In genomic region chr2:69082430-69082997, GRCh38 we compare ENCODE assay signal across 9 cellular contexts.
DNase-seq lines count a peak whose midpoint lies in the region; ATAC-seq and TF ChIP-seq lines count a peak whose summit lies in the region.
"Had no signal": no experiment of that assay in that cellular context is flagged by ENCODE, and none has a peak within 500 bp of the region (broad histone marks: within the 10 kb centered on the region; RNA-seq: fewer than 3 reads in every experiment).

No MANE protein-coding gene starts in this region.

- H3K36me3 ChIP-seq in Karpas-422 (ENCODE audit: insufficient read depth, low read length): no peaks in the 10 kb centered on the region

- no peaks in the 10 kb centered on the region for H3K9me3 ChIP-seq in Karpas-422 (ENCODE audit: low read length)

- DNase-seq in Calu3: peak; percentile 42
- peak; percentile 94 for DNase-seq in NCI-H460 (ENCODE audit: extremely low read depth, low read depth)
- DNase-seq in Karpas-422: no peak
- no peak for DNase-seq in activated CD8-positive, alpha-beta memory T cell treated with anti-CD3 and anti-CD28 coated beads, Interleukin-2, amount 50 U/mL, for 48 hours
- no peak for DNase-seq in cerebellar cortex (ENCODE audit: low spot score)
- DNase-seq: activated naive CD8-positive, alpha-beta T cell treated with anti-CD3 and anti-CD28 coated beads, Interleukin-2, amount 10 ng/mL, durations not matched to agents 7 days and 5 days had no signal

- H3K9ac ChIP-seq in Karpas-422 (ENCODE audit: low read length): no peak overlapping the region

- H3K27ac ChIP-seq in Karpas-422 (ENCODE audit: low read length): no peak overlapping the region

- H3K79me2 ChIP-seq in Karpas-422 (ENCODE audit: low read length): no peaks in the 10 kb centered on the region

- H3K4me3 Mint-ChIP-seq in Calu3 (ENCODE audit: low read depth, unreplicated experiment) (no peak overlapping the region), nephron (no peak overlapping the region)
- peak overlapping the region; percentile 40 for H3K4me3 Mint-ChIP-seq in dendritic cell treated with granulocyte-macrophage colony-stimulating factor and Interleukin-4, amounts not matched to agents 40 ng/mL and 50 ng/mL, for 4 days
- H3K4me3 Mint-ChIP-seq: activated naive CD8-positive, alpha-beta T cell treated with anti-CD3 and anti-CD28 coated beads, Interleukin-2, amount 10 ng/mL, durations not matched to agents 7 days and 5 days had no signal

- H3K9me2 ChIP-seq in Karpas-422 (replicated peaks; ENCODE audit: insufficient read depth, low read length): no peaks in the 10 kb centered on the region

- ATAC-seq in GM19328 (IDR thresholded peaks at IDR 0.05; ENCODE audit: unreplicated experiment): no peak

- H4K20me1 ChIP-seq in Karpas-422 (ENCODE audit: insufficient read depth, low read depth, low read length): no peaks in the 10 kb centered on the region

- H3K27me3 Mint-ChIP-seq in Calu3 (ENCODE audit: unreplicated experiment): peaks cover 38% of the 10 kb centered on the region
- peaks cover under 1% of the 10 kb centered on the region for H3K27me3 Mint-ChIP-seq in dendritic cell treated with granulocyte-macrophage colony-stimulating factor and Interleukin-4, amounts not matched to agents 40 ng/mL and 50 ng/mL, for 4 days
- H3K27me3 Mint-ChIP-seq in nephron (ENCODE audit: low read depth): no peaks in the 10 kb centered on the region

- no peak overlapping the region for H2AFZ ChIP-seq in Karpas-422 (ENCODE audit: low read length)

- H3K36me3 Mint-ChIP-seq in Calu3 (ENCODE audit: insufficient read depth, unreplicated experiment): peaks cover 5% of the 10 kb centered on the region
- no peaks in the 10 kb centered on the region for H3K36me3 Mint-ChIP-seq in dendritic cell treated with granulocyte-macrophage colony-stimulating factor and Interleukin-4, amounts not matched to agents 40 ng/mL and 50 ng/mL, for 4 days (ENCODE audit: low read depth)
- H3K36me3 Mint-ChIP-seq in nephron (ENCODE audit: low read depth): peaks cover 79% of the 10 kb centered on the region
- H3K36me3 Mint-ChIP-seq: activated naive CD8-positive, alpha-beta T cell treated with anti-CD3 and anti-CD28 coated beads, Interleukin-2, amount 10 ng/mL, durations not matched to agents 7 days and 5 days had no signal

- no TSS peak for BruUV-seq in Calu3 (replicated peaks; lab: Mats Ljungman, UMichigan)

- H3K4me1 ChIP-seq in Karpas-422 (ENCODE audit: low read length): no peaks in the 10 kb centered on the region

- TF ChIP-seq CTCF in Calu3 (IDR thresholded peaks at IDR 0.05; ENCODE audit: unreplicated experiment): no peak
- no peak for TF ChIP-seq CTCF in nephron (IDR thresholded peaks at IDR 0.05; ENCODE audit: unreplicated experiment in 3 of 3)

- H3K4me1 Mint-ChIP-seq in Calu3 (ENCODE audit: low read depth, unreplicated experiment): peaks cover 20% of the 10 kb centered on the region
- peaks cover 69% of the 10 kb centered on the region for H3K4me1 Mint-ChIP-seq in dendritic cell treated with granulocyte-macrophage colony-stimulating factor and Interleukin-4, amounts not matched to agents 40 ng/mL and 50 ng/mL, for 4 days (ENCODE audit: low read depth)
- peaks cover 39% of the 10 kb centered on the region for H3K4me1 Mint-ChIP-seq in nephron
- H3K4me1 Mint-ChIP-seq: activated naive CD8-positive, alpha-beta T cell treated with anti-CD3 and anti-CD28 coated beads, Interleukin-2, amount 10 ng/mL, durations not matched to agents 7 days and 5 days had no signal

- no peaks in the 10 kb centered on the region for H3K27me3 ChIP-seq in Karpas-422 (ENCODE audit: low read length)

- H3K4me3 ChIP-seq in Karpas-422 (ENCODE audit: low read length): no peak overlapping the region

- intact Hi-C loops in Calu3 (cut with micrococcal nuclease; ENCODE audit: unreplicated experiment): no loop called here
- intact Hi-C loops in dendritic cell treated with granulocyte-macrophage colony-stimulating factor and Interleukin-4, amounts not matched to agents 40 ng/mL and 50 ng/mL, for 4 days (cut with micrococcal nuclease): loop anchor here (5.0 kb wide), 1 partner anchor 95 kb away; no protein-coding TSS in a partner anchor

- no peak overlapping the region for H3K4me2 ChIP-seq in Karpas-422 (ENCODE audit: low read depth, low read length, poor library complexity, severe bottlenecking)

- CTCF ChIA-PET in Calu3 (lab: Charles Lee): no interaction called here

- H3K9me3 Mint-ChIP-seq in Calu3 (ENCODE audit: low read depth, unreplicated experiment) (peaks cover 2% of the 10 kb centered on the region), nephron (no peaks in the 10 kb centered on the region)
- no peaks in the 10 kb centered on the region for H3K9me3 Mint-ChIP-seq in dendritic cell treated with granulocyte-macrophage colony-stimulating factor and Interleukin-4, amounts not matched to agents 40 ng/mL and 50 ng/mL, for 4 days
- H3K9me3 Mint-ChIP-seq: activated naive CD8-positive, alpha-beta T cell treated with anti-CD3 and anti-CD28 coated beads, Interleukin-2, amount 10 ng/mL, durations not matched to agents 7 days and 5 days had no signal

- H3K27ac Mint-ChIP-seq in Calu3 (ENCODE audit: unreplicated experiment) (no peak overlapping the region), nephron (peak overlapping the region; percentile 29 to 58 (median 40))
- peak overlapping the region; percentile 87 for H3K27ac Mint-ChIP-seq in dendritic cell treated with granulocyte-macrophage colony-stimulating factor and Interleukin-4, amounts not matched to agents 40 ng/mL and 50 ng/mL, for 4 days
- H3K27ac Mint-ChIP-seq: activated naive CD8-positive, alpha-beta T cell treated with anti-CD3 and anti-CD28 coated beads, Interleukin-2, amount 10 ng/mL, durations not matched to agents 7 days and 5 days had no signal

Comparison
In these comparisons a context has a peak if more than half of its experiments do, and no peak if none do; other contexts are left out.
1. DNase-seq: peak in Calu3 (single experiment) and NCI-H460 (single experiment); none in Karpas-422 (single experiment), activated CD8-positive, alpha-beta memory T cell treated with anti-CD3 and anti-CD28 coated beads, Interleukin-2, amount 50 U/mL, for 48 hours (single experiment) and cerebellar cortex (single experiment).